Comparison of ENCODE assay signal across 8 cellular contexts in genomic region chr17:7241783-7242716, GRCh38. TPM values are rescaled to one million over a fixed set of nuclear protein-coding genes. Genes with fewer than 3 reads are reported as not detected.
A peak's percentile ranks its signal among the peaks of the same experiment; 100 is the strongest.
DNase-seq lines count a peak whose midpoint lies in the region; ATAC-seq and TF ChIP-seq lines count a peak whose summit lies in the region.

Gene GABARAP (minus strand): TSS chr17:7242449. CDS start chr17:7242330, 119 bp downstream.

- H3K4me3 ChIP-seq in DND-41 (ENCODE audit: low read depth in 1 of 2, low read length in 2 of 2) (peak within 1 kb of the TSS; percentile 68 to 87), HFF-Myc (replicated peaks; ENCODE audit: low read depth, low read length) (peak within 1 kb of the TSS; percentile 59), psoas muscle (peak within 1 kb of the TSS; percentile 96)

- H3K9ac ChIP-seq in DND-41 (ENCODE audit: low read depth, low read length), result peak within 1 kb of the TSS; percentile 66

- DNase-seq in DND-41, result peak; percentile 89
- no peak for DNase-seq in HFF-Myc (ENCODE audit: extremely low read depth, low read depth)
- peak; percentile 69 for DNase-seq in NCI-H1417 treated with DMSO at 0.1 percent for 48 hours (lab: John Stamatoyannopoulos, UW)
- DNase-seq in T-helper 2 cell, result peak; percentile 85 to 94 (median 87)
- DNase-seq in amygdala (lab: John Stamatoyannopoulos, UW), result peak in 55 of 56 donors; percentile 52 to 95 (median 90)
- DNase-seq in left ventricle myocardium superior, result peak; percentile 95
- DNase-seq in psoas muscle, result peak; percentile 94 to 97
- DNase-seq in ureter (ENCODE audit: low spot score), result peak; percentile 97

- H2AFZ ChIP-seq in DND-41 (ENCODE audit: low read depth, low read length), result peak within 1 kb of the TSS; percentile 89

- peak; percentile 3 for ATAC-seq in DND-41 (ENCODE audit: insufficient read depth, low read depth)
- peak; percentile 52 for ATAC-seq in left ventricle myocardium superior
- peak; percentile 40 to 64 (median 48) for ATAC-seq in psoas muscle

- no peak for TF ChIP-seq CTCF in DND-41 (IDR thresholded peaks at IDR 0.05; ENCODE audit: borderline replicate concordance, extremely low read depth, low read length, poor library complexity, severe bottlenecking)
- TF ChIP-seq CTCF in HFF-Myc (IDR thresholded peaks at IDR 0.05; ENCODE audit: low read depth, low read length, missing control alignments), result no peak
- TF ChIP-seq CTCF in psoas muscle (IDR thresholded peaks at IDR 0.05), result no peak

- intact Hi-C loops in left ventricle myocardium superior (cut with micrococcal nuclease) (no loop called here), psoas muscle (cut with DNase I) (loop anchor here (2.0 to 10.0 kb wide), 3 partner anchors 39 to 903 kb away; partner anchors contain the start of genes SENP3 (in 1 of the 2) and SLC2A4 (in 1 of the 2))

- H3K36me3 ChIP-seq in DND-41 (ENCODE audit: insufficient read depth, low read length) (peaks cover 49% of the 10 kb centered on the region), psoas muscle (ENCODE audit: insufficient read depth in 1 of 2, low read depth in 1 of 2) (peaks cover 7 to 53% of the 10 kb centered on the region in 2 donors)

- H3K9me3 ChIP-seq in DND-41 (ENCODE audit: insufficient read depth, low read length, severe bottlenecking) (no peaks in the 10 kb centered on the region), psoas muscle (no peaks in the 10 kb centered on the region)

- H3K27me3 ChIP-seq in DND-41 (ENCODE audit: insufficient read depth, low read length, poor library complexity) (no peaks in the 10 kb centered on the region), psoas muscle (ENCODE audit: insufficient read depth in 3 of 3, low read length in 2 of 3) (no peaks in the 10 kb centered on the region)

- H3K79me2 ChIP-seq in DND-41 (ENCODE audit: insufficient read depth, low read length), result peaks cover 60% of the 10 kb centered on the region

- H4K20me1 ChIP-seq in DND-41 (ENCODE audit: insufficient read depth, low read length), result peaks cover 20% of the 10 kb centered on the region

- WGBS in psoas muscle, 3 donors, result 0 to 1% (median 0%) methylated on average over 62 of the region's 62 CpGs

- H3K4me1 ChIP-seq in DND-41 (ENCODE audit: insufficient read depth, low read length), result peaks cover 44% of the 10 kb centered on the region
- H3K4me1 ChIP-seq in psoas muscle, result peaks cover 23% of the 10 kb centered on the region

- H3K27ac ChIP-seq in DND-41 (ENCODE audit: low read length) (peak within 1 kb of the TSS; percentile 94), psoas muscle (peak within 1 kb of the TSS; percentile 87)

- H3K4me2 ChIP-seq in DND-41 (ENCODE audit: insufficient read depth, low read length), result peak within 1 kb of the TSS; percentile 72

RNA-seq across cellular contexts. Expression of gene GABARAP, which starts in this region (rescaled TPM):
- total RNA-seq in left ventricle myocardium superior, result 456 TPM
- total RNA-seq in psoas muscle, result 100 to 1,000 TPM; 447 to 492 (median 481) TPM
- polyA plus RNA-seq in psoas muscle, result 100 to 1,000 TPM; 344 to 569 (median 510) TPM
- total RNA-seq in ureter, result 453 TPM
